27 cellular contexts compared by ENCODE assay signal in genomic region chr21:44434936-44435635, GRCh38. TPM values are rescaled to one million over a fixed set of nuclear protein-coding genes. Genes with fewer than 3 reads are reported as not detected.
A peak's percentile ranks its signal among the peaks of the same experiment; 100 is the strongest.
DNase-seq lines count a peak whose midpoint lies in the region; ATAC-seq and TF ChIP-seq lines count a peak whose summit lies in the region.
"Had no signal": no experiment of that assay in that cellular context is flagged by ENCODE, and none has a peak within 500 bp of the region (broad histone marks: within the 10 kb centered on the region; RNA-seq: fewer than 3 reads in every experiment).

No MANE protein-coding gene starts in this region.

- no peak for TF ChIP-seq POLR2A in upper lobe of left lung (IDR thresholded peaks at IDR 0.05)

- H3K4me3 ChIP-seq in osteoblast (ENCODE audit: insufficient read depth, low read length), result no peak overlapping the region
- H3K4me3 ChIP-seq in upper lobe of left lung, result no peak overlapping the region
- no peak overlapping the region for H3K4me3 ChIP-seq in WERI-Rb-1 (ENCODE audit: low read depth, low read length)
- H3K4me3 ChIP-seq in CD8-positive, alpha-beta T cell (ENCODE audit: low read depth, low read length), result no peak overlapping the region
- H3K4me3 ChIP-seq: GM23338, prostate gland had no signal

- no peaks in the 10 kb centered on the region for H3K27me3 ChIP-seq in osteoblast (ENCODE audit: insufficient read depth, low read length)
- no peaks in the 10 kb centered on the region for H3K27me3 ChIP-seq in upper lobe of left lung
- no peaks in the 10 kb centered on the region for H3K27me3 ChIP-seq in WERI-Rb-1 (ENCODE audit: insufficient read depth, low read depth, severe bottlenecking)
- no peaks in the 10 kb centered on the region for H3K27me3 ChIP-seq in CD8-positive, alpha-beta T cell (ENCODE audit: insufficient read depth, low read length)

- no peak overlapping the region for H3K4me2 ChIP-seq in osteoblast (ENCODE audit: insufficient read depth, low read length)
- H3K4me2 ChIP-seq: GM23338 had no signal

- TF ChIP-seq CTCF in chondrocyte (IDR thresholded peaks at IDR 0.05), result no peak
- no peak for TF ChIP-seq CTCF in osteoblast (IDR thresholded peaks at IDR 0.05; ENCODE audit: extremely low read depth, low read depth, low read length)
- no peak for TF ChIP-seq CTCF in upper lobe of left lung (IDR thresholded peaks at IDR 0.05)
- TF ChIP-seq CTCF in WERI-Rb-1 (IDR thresholded peaks at IDR 0.05; ENCODE audit: low read depth, low read length), result no peak
- TF ChIP-seq CTCF in RWPE1 (conservative IDR thresholded peaks at IDR 0.05; ENCODE audit: low read depth), result no peak
- no peak for TF ChIP-seq CTCF in CD8-positive, alpha-beta T cell (IDR thresholded peaks at IDR 0.05)

- H3K27ac Mint-ChIP-seq in activated naive CD4-positive, alpha-beta T cell treated with anti-CD3 and anti-CD28 coated beads, Interleukin-2, amount 10 ng/mL, durations not matched to agents 7 days and 5 days, result no peak overlapping the region
- H3K27ac Mint-ChIP-seq in activated naive CD4-positive, alpha-beta T cell treated with anti-CD3 and anti-CD28 coated beads for 36 hours, result no peak overlapping the region
- H3K27ac Mint-ChIP-seq in chondrocyte (ENCODE audit: unreplicated experiment), result no peak overlapping the region
- no peak overlapping the region for H3K27ac Mint-ChIP-seq in CD8-positive, alpha-beta T cell
- H3K27ac Mint-ChIP-seq: CD4-positive, alpha-beta T cell; GM23338; naive thymus-derived CD8-positive, alpha-beta T cell had no signal

- peaks cover 5% of the 10 kb centered on the region for H3K9me3 Mint-ChIP-seq in activated naive CD4-positive, alpha-beta T cell treated with anti-CD3 and anti-CD28 coated beads, Interleukin-2, amount 10 ng/mL, durations not matched to agents 7 days and 5 days
- H3K9me3 Mint-ChIP-seq in activated naive CD4-positive, alpha-beta T cell treated with anti-CD3 and anti-CD28 coated beads for 36 hours, result peaks cover 7% of the 10 kb centered on the region
- H3K9me3 Mint-ChIP-seq in chondrocyte (ENCODE audit: low read depth), result peaks cover 11% of the 10 kb centered on the region
- H3K9me3 Mint-ChIP-seq in CD8-positive, alpha-beta T cell, result peaks cover 7% of the 10 kb centered on the region

- POLR2A ChIA-PET in RWPE1 (lab: Yijun Ruan, JAX; ENCODE audit: low non-redundant PET), result no interaction called here
- POLR2A ChIA-PET in CD8-positive, alpha-beta T cell (lab: Charles Lee), result no interaction called here

- CTCF ChIA-PET in activated naive CD4-positive, alpha-beta T cell treated with anti-CD3 and anti-CD28 coated beads, Interleukin-2, amount 10 ng/mL, durations not matched to agents 7 days and 5 days (lab: Charles Lee), result no interaction called here
- CTCF ChIA-PET in activated naive CD4-positive, alpha-beta T cell treated with anti-CD3 and anti-CD28 coated beads for 36 hours (lab: Charles Lee), result interaction anchor here (0.6 kb wide), 1 partner anchor 17 kb away, joined by 3 read pairs; no protein-coding TSS in a partner anchor
- CTCF ChIA-PET in RWPE1 (lab: Yijun Ruan, JAX), result no interaction called here
- CTCF ChIA-PET in CD8-positive, alpha-beta T cell (lab: Charles Lee), result no interaction called here

- no peaks in the 10 kb centered on the region for H3K9me3 ChIP-seq in osteoblast (ENCODE audit: low read depth, low read length)
- H3K9me3 ChIP-seq in upper lobe of left lung, result peaks cover 0 to under 1% (median under 1%) of the 10 kb centered on the region in 4 donors
- H3K9me3 ChIP-seq in WERI-Rb-1 (ENCODE audit: severe bottlenecking), result peaks cover 6% of the 10 kb centered on the region
- H3K9me3 ChIP-seq in CD8-positive, alpha-beta T cell (ENCODE audit: low read length), result no peaks in the 10 kb centered on the region
- H3K9me3 ChIP-seq: prostate gland had no signal

- no peak for TF ChIP-seq EP300 in upper lobe of left lung (IDR thresholded peaks at IDR 0.05)

- H3K36me3 ChIP-seq in osteoblast (ENCODE audit: insufficient read depth, low read length), result no peaks in the 10 kb centered on the region
- peaks cover 0 to 9% (median 0%) of the 10 kb centered on the region in 4 donors for H3K36me3 ChIP-seq in upper lobe of left lung
- H3K36me3 ChIP-seq in WERI-Rb-1, result no peaks in the 10 kb centered on the region
- no peaks in the 10 kb centered on the region for H3K36me3 ChIP-seq in CD8-positive, alpha-beta T cell (ENCODE audit: insufficient read depth, low read length)
- H3K36me3 ChIP-seq: prostate gland had no signal

- intact Hi-C loops in activated naive CD4-positive, alpha-beta T cell treated with anti-CD3 and anti-CD28 coated beads for 36 hours (cut with micrococcal nuclease), result no loop called here
- intact Hi-C loops in CD8-positive, alpha-beta T cell (cut with DNase I, micrococcal nuclease), result no loop called here

- no peak overlapping the region for H2AFZ ChIP-seq in osteoblast (ENCODE audit: low read length)
- H2AFZ ChIP-seq: GM23338 had no signal

- ATAC-seq in upper lobe of left lung (ENCODE audit: low FRiP score in 2 of 2), result no peak
- ATAC-seq in CD8-positive, alpha-beta T cell, result no peak
- ATAC-seq: activated CD4-positive, CD25-positive, alpha-beta regulatory T cell treated with anti-CD3 and anti-CD28 coated beads, Interleukin-2, amount 50 U/mL, for 24 hours; GM23338; naive thymus-derived CD8-positive, alpha-beta T cell had no signal

- H3K36me3 Mint-ChIP-seq in activated naive CD4-positive, alpha-beta T cell treated with anti-CD3 and anti-CD28 coated beads, Interleukin-2, amount 10 ng/mL, durations not matched to agents 7 days and 5 days, result peaks cover 12% of the 10 kb centered on the region
- H3K36me3 Mint-ChIP-seq in activated naive CD4-positive, alpha-beta T cell treated with anti-CD3 and anti-CD28 coated beads for 36 hours (ENCODE audit: low read depth), result peaks cover 2% of the 10 kb centered on the region
- H3K36me3 Mint-ChIP-seq in chondrocyte (ENCODE audit: low read depth), result peaks cover 4% of the 10 kb centered on the region
- H3K36me3 Mint-ChIP-seq in CD8-positive, alpha-beta T cell, result no peaks in the 10 kb centered on the region

- H3K27me3 Mint-ChIP-seq in activated naive CD4-positive, alpha-beta T cell treated with anti-CD3 and anti-CD28 coated beads, Interleukin-2, amount 10 ng/mL, durations not matched to agents 7 days and 5 days, result peaks cover 5% of the 10 kb centered on the region
- no peaks in the 10 kb centered on the region for H3K27me3 Mint-ChIP-seq in activated naive CD4-positive, alpha-beta T cell treated with anti-CD3 and anti-CD28 coated beads for 36 hours (ENCODE audit: low read depth)
- peaks cover 6% of the 10 kb centered on the region for H3K27me3 Mint-ChIP-seq in chondrocyte (ENCODE audit: low read depth)
- H3K27me3 Mint-ChIP-seq in CD8-positive, alpha-beta T cell (ENCODE audit: low read depth), result no peaks in the 10 kb centered on the region
- H3K27me3 Mint-ChIP-seq: CD4-positive, alpha-beta T cell; naive thymus-derived CD8-positive, alpha-beta T cell had no signal

- peak; percentile 12 for DNase-seq in activated naive CD4-positive, alpha-beta T cell treated with anti-CD3 and anti-CD28 coated beads, Interleukin-2, amount 10 ng/mL, durations not matched to agents 7 days and 5 days
- DNase-seq in activated naive CD4-positive, alpha-beta T cell treated with anti-CD3 and anti-CD28 coated beads for 36 hours, result no peak
- DNase-seq in chondrocyte (ENCODE audit: low spot score) (peak; percentile 90), osteoblast (ENCODE audit: insufficient read length, low spot score, missing footprints) (peak; percentile 81), upper lobe of left lung (peak; percentile 8 to 64), WERI-Rb-1 (no peak), RWPE1 (ENCODE audit: low spot score) (no peak)
- no peak for DNase-seq in CD8-positive, alpha-beta T cell
- DNase-seq: activated gamma-delta T cell; amygdala; caudate nucleus; DMS53; erythroblast; GF-D8; hypothalamus; IMR-90; mesendoderm; NCI-H1417 treated with DMSO at 0.1 percent for 48 hours; NCI-H2107; NCI-H510A treated with DMSO at 0.1 percent for 48 hours; stimulated activated CD4-positive, alpha-beta T cell treated with anti-CD3 and anti-CD28 coated beads, Interleukin-4, amount 100 ng/mL, for 4 hours had no signal

- no peaks in the 10 kb centered on the region for H3K4me1 Mint-ChIP-seq in activated naive CD4-positive, alpha-beta T cell treated with anti-CD3 and anti-CD28 coated beads, Interleukin-2, amount 10 ng/mL, durations not matched to agents 7 days and 5 days
- no peaks in the 10 kb centered on the region for H3K4me1 Mint-ChIP-seq in activated naive CD4-positive, alpha-beta T cell treated with anti-CD3 and anti-CD28 coated beads for 36 hours (ENCODE audit: low read depth)
- H3K4me1 Mint-ChIP-seq in chondrocyte (ENCODE audit: low read depth), result no peaks in the 10 kb centered on the region
- H3K4me1 Mint-ChIP-seq in CD8-positive, alpha-beta T cell (ENCODE audit: low read depth), result no peaks in the 10 kb centered on the region
- H3K4me1 Mint-ChIP-seq: GM23338 had no signal

- no peak overlapping the region for H3K4me3 Mint-ChIP-seq in activated naive CD4-positive, alpha-beta T cell treated with anti-CD3 and anti-CD28 coated beads, Interleukin-2, amount 10 ng/mL, durations not matched to agents 7 days and 5 days
- no peak overlapping the region for H3K4me3 Mint-ChIP-seq in activated naive CD4-positive, alpha-beta T cell treated with anti-CD3 and anti-CD28 coated beads for 36 hours
- no peak overlapping the region for H3K4me3 Mint-ChIP-seq in chondrocyte (ENCODE audit: unreplicated experiment)
- no peak overlapping the region for H3K4me3 Mint-ChIP-seq in CD8-positive, alpha-beta T cell
- H3K4me3 Mint-ChIP-seq: CD4-positive, alpha-beta T cell; GM23338; naive thymus-derived CD8-positive, alpha-beta T cell had no signal

- H4K20me1 ChIP-seq in osteoblast (ENCODE audit: insufficient read depth, low read length), result no peaks in the 10 kb centered on the region

- WGBS in upper lobe of left lung, 2 donors, result 83 to 86% methylated on average over 13 to 25 of the region's 28 CpGs

- H3K4me1 ChIP-seq in osteoblast (ENCODE audit: insufficient read depth, low read length) (no peaks in the 10 kb centered on the region), upper lobe of left lung (peaks cover 0 to 8% (median 0%) of the 10 kb centered on the region in 4 donors)
- H3K4me1 ChIP-seq in CD8-positive, alpha-beta T cell (ENCODE audit: insufficient read depth, low read length), result no peaks in the 10 kb centered on the region
- H3K4me1 ChIP-seq: prostate gland had no signal

- no peaks in the 10 kb centered on the region for H3K79me2 ChIP-seq in osteoblast (ENCODE audit: insufficient read depth, low read length)

- H3K27ac ChIP-seq in osteoblast (ENCODE audit: low read depth, low read length) (no peak overlapping the region), upper lobe of left lung (no peak overlapping the region), WERI-Rb-1 (no peak overlapping the region), RWPE1 (no peak overlapping the region)
- H3K27ac ChIP-seq in CD8-positive, alpha-beta T cell (ENCODE audit: low read depth, low read length), result no peak overlapping the region
- H3K27ac ChIP-seq: prostate gland had no signal

RNA-seq across cellular contexts. Expression of gene LRRC3, which starts 20.2 kb away (rescaled TPM):
- total RNA-seq in activated naive CD4-positive, alpha-beta T cell treated with anti-CD3 and anti-CD28 coated beads for 36 hours, result 1 to 10 TPM; 2.5 to 2.8 TPM
- total RNA-seq in chondrocyte (3.3 to 8.0 TPM (median 7.4 TPM) in 3 replicates), osteoblast (0.72 and 0.88 TPM in 2 replicates), upper lobe of left lung (10 to 100 TPM in 1 of 6 donors, 1 to 10 TPM in 5; 3.1 to 11.5 (median 4.6) TPM)
- total RNA-seq in CD8-positive, alpha-beta T cell, result under 1 TPM; 0.39 to 0.68 TPM
- total RNA-seq: M059J had no signal

Comparison
In these comparisons a context has a peak if more than half of its experiments do, and no peak if none do; other contexts are left out.
1. DNase-seq: peak in activated naive CD4-positive, alpha-beta T cell treated with anti-CD3 and anti-CD28 coated beads, Interleukin-2, amount 10 ng/mL, durations not matched to agents 7 days and 5 days (single experiment), chondrocyte (single experiment), osteoblast (single experiment) and upper lobe of left lung (2 of 2); none in activated naive CD4-positive, alpha-beta T cell treated with anti-CD3 and anti-CD28 coated beads for 36 hours (single experiment), WERI-Rb-1 (single experiment), RWPE1 (single experiment) and CD8-positive, alpha-beta T cell (0 of 7).